ENCODE assay signal across 2 cellular contexts in the genomic region with DNA sequence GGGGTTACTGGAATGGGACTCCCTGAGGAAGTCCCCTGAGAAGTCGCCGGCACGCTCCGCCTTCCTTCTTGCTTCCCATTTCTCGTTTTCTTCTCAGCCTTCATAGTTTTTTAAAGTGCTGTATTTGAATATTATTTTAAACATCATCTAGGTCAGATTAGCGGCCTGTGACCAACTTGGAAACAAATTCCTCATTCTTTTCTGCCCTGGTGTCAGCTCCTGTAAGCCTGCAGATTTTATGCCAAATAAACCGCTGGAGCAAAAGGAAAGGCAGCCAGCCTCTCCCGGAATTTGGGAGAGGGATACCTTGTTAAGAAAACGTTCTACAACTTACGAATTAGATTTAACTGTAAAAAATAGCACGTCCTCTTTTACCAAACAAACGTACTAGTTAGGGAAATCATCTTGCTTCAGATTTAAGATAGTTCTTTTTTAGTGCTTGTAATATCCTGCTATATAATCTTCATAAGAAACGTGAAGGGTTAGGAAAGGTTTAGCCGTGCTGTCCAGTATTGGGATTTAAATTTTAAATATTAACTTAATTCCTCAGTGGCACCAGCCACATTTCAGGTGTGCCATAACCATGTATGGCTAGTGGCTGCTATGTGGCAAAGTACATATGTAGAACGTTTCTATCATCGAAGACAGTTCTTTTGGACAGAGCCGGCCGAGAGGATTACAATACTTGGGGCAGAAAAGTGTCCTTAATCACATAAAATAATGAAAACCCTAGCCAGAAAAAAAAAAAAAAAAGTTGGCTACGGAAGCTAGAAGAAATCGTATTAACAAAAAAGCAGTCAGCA.
TF ChIP-seq lines count a peak whose summit lies in the region.

No MANE protein-coding gene starts in this region.

TF ChIP-seq in GM23338, 12 proteins besides CTCF, POLR2A, EP300 and RAD21:
- TF ChIP-seq EZH2phosphoT487 (IDR thresholded peaks at IDR 0.05; ENCODE audit: unreplicated experiment) (no peak), POLR2AphosphoS5 (IDR thresholded peaks at IDR 0.05; ENCODE audit: low read depth) (no peak), ZNF114 (CRISPR knock-in tag; IDR thresholded peaks at IDR 0.05) (no peak), EZH2 (IDR thresholded peaks at IDR 0.05; ENCODE audit: low read depth, unreplicated experiment) (no peak), STAT1 (IDR thresholded peaks at IDR 0.05; ENCODE audit: unreplicated experiment) (no peak)
- TF ChIP-seq, protein P1, sequence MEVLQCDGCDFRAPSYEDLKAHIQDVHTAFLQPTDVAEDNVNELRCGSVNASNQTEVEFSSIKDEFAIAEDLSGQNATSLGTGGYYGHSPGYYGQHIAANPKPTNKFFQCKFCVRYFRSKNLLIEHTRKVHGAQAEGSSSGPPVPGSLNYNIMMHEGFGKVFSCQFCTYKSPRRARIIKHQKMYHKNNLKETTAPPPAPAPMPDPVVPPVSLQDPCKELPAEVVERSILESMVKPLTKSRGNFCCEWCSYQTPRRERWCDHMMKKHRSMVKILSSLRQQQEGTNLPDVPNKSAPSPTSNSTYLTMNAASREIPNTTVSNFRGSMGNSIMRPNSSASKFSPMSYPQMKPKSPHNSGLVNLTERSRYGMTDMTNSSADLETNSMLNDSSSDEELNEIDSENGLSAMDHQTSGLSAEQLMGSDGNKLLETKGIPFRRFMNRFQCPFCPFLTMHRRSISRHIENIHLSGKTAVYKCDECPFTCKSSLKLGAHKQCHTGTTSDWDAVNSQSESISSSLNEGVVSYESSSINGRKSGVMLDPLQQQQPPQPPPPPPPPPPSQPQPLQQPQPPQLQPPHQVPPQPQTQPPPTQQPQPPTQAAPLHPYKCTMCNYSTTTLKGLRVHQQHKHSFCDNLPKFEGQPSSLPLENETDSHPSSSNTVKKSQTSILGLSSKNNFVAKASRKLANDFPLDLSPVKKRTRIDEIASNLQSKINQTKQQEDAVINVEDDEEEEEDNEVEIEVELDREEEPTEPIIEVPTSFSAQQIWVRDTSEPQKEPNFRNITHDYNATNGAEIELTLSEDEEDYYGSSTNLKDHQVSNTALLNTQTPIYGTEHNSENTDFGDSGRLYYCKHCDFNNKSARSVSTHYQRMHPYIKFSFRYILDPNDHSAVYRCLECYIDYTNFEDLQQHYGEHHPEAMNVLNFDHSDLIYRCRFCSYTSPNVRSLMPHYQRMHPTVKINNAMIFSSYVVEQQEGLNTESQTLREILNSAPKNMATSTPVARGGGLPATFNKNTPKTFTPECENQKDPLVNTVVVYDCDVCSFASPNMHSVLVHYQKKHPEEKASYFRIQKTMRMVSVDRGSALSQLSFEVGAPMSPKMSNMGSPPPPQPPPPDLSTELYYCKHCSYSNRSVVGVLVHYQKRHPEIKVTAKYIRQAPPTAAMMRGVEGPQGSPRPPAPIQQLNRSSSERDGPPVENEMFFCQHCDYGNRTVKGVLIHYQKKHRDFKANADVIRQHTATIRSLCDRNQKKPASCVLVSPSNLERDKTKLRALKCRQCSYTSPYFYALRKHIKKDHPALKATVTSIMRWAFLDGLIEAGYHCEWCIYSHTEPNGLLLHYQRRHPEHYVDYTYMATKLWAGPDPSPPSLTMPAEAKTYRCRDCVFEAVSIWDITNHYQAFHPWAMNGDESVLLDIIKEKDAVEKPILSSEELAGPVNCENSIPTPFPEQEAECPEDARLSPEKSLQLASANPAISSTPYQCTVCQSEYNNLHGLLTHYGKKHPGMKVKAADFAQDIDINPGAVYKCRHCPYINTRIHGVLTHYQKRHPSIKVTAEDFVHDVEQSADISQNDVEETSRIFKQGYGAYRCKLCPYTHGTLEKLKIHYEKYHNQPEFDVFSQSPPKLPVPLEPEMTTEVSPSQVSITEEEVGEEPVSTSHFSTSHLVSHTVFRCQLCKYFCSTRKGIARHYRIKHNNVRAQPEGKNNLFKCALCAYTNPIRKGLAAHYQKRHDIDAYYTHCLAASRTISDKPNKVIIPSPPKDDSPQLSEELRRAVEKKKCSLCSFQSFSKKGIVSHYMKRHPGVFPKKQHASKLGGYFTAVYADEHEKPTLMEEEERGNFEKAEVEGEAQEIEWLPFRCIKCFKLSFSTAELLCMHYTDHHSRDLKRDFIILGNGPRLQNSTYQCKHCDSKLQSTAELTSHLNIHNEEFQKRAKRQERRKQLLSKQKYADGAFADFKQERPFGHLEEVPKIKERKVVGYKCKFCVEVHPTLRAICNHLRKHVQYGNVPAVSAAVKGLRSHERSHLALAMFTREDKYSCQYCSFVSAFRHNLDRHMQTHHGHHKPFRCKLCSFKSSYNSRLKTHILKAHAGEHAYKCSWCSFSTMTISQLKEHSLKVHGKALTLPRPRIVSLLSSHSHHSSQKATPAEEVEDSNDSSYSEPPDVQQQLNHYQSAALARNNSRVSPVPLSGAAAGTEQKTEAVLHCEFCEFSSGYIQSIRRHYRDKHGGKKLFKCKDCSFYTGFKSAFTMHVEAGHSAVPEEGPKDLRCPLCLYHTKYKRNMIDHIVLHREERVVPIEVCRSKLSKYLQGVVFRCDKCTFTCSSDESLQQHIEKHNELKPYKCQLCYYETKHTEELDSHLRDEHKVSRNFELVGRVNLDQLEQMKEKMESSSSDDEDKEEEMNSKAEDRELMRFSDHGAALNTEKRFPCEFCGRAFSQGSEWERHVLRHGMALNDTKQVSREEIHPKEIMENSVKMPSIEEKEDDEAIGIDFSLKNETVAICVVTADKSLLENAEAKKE (CRISPR knock-in tag; IDR thresholded peaks at IDR 0.05), result no peak

TF ChIP-seq in endothelial cell of umbilical vein, 7 proteins besides CTCF, POLR2A, EP300 and RAD21:
- no peak for TF ChIP-seq EZH2 (IDR thresholded peaks at IDR 0.05; ENCODE audit: borderline replicate concordance, low read depth, low read length, severe bottlenecking)
- no peak for TF ChIP-seq POLR2AphosphoS5 (IDR thresholded peaks at IDR 0.05; ENCODE audit: insufficient read depth, low read depth, low read length)
- TF ChIP-seq GATA2 (IDR thresholded peaks at IDR 0.05; ENCODE audit: insufficient read depth, insufficient read length, low read depth, low read length), result no peak
- TF ChIP-seq, protein P2, sequence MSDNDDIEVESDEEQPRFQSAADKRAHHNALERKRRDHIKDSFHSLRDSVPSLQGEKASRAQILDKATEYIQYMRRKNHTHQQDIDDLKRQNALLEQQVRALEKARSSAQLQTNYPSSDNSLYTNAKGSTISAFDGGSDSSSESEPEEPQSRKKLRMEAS (IDR thresholded peaks at IDR 0.05; ENCODE audit: insufficient read depth, insufficient read length), result no peak
- no peak for TF ChIP-seq MYC (IDR thresholded peaks at IDR 0.05; ENCODE audit: low read depth, low read length)
- no peak for TF ChIP-seq JUN (IDR thresholded peaks at IDR 0.05; ENCODE audit: borderline replicate concordance, insufficient read depth, insufficient read length, low read depth)
